In genomic region chr13:91741925-91742324, GRCh38 we compare ENCODE assay signal across 24 cellular contexts.
"Had no signal": no experiment of that assay in that cellular context is flagged by ENCODE, and none has a peak within 500 bp of the region (broad histone marks: within the 10 kb centered on the region; RNA-seq: fewer than 3 reads in every experiment).

No MANE protein-coding gene starts in this region.

- FAIRE-seq: endothelial cell of umbilical vein, keratinocyte had no signal

- H3K36me3 ChIP-seq: colonic mucosa, esophagus muscularis mucosa, prostate gland, right atrium auricular region, suprapubic skin, transverse colon had no signal

- H3K27ac ChIP-seq: colonic mucosa, esophagus muscularis mucosa, foreskin keratinocyte, prostate gland, right atrium auricular region, suprapubic skin, transverse colon had no signal

- H3K27me3 ChIP-seq: colonic mucosa, esophagus muscularis mucosa, foreskin keratinocyte, right atrium auricular region, suprapubic skin, transverse colon had no signal

- H3K4me2 ChIP-seq: smooth muscle cell had no signal

- ATAC-seq: foreskin keratinocyte; left lobe of liver; naive thymus-derived CD4-positive, alpha-beta T cell; sciatic nerve; stimulated activated naive CD8-positive, alpha-beta T cell treated with anti-CD3 and anti-CD28 coated beads, Interleukin-15, amount 100 ng/mL, for 72 hours had no signal

- H3K9me3 ChIP-seq: colonic mucosa, esophagus muscularis mucosa, prostate gland, suprapubic skin, transverse colon had no signal

- H3K4me1 ChIP-seq: colonic mucosa, esophagus muscularis mucosa, foreskin keratinocyte, prostate gland, right atrium auricular region, suprapubic skin, transverse colon had no signal

- DNase-seq: colonic mucosa; effector CD8-positive, alpha-beta T cell; foreskin keratinocyte; hypothalamus; midbrain; naive thymus-derived CD4-positive, alpha-beta T cell; nucleus accumbens; stimulated activated CD4-positive, alpha-beta T cell treated with anti-CD3 and anti-CD28 coated beads, Interleukin-12 subunit alpha, Interleukin-12 subunit beta, amount 100 ng/mL, for 4 hours; stimulated activated CD4-positive, alpha-beta T cell treated with anti-CD3 and anti-CD28 coated beads, Interleukin-1b, Interleukin-23, amount 100 ng/mL, for 48 hours; stimulated activated CD4-positive, alpha-beta T cell treated with anti-CD3 and anti-CD28 coated beads, Interleukin-4, amount 100 ng/mL, for 1 hour; stimulated activated CD8-positive, alpha-beta memory T cell treated with anti-CD3 and anti-CD28 coated beads, Interleukin-4, amount 100 ng/mL, for 48 hours; stimulated activated naive CD4-positive, alpha-beta T cell; stimulated activated naive CD8-positive, alpha-beta T cell treated with anti-CD3 and anti-CD28 coated beads, Interleukin-15, amount 100 ng/mL, for 72 hours; transverse colon had no signal

- H3K4me3 ChIP-seq: colonic mucosa, esophagus muscularis mucosa, lung, prostate gland, right atrium auricular region, smooth muscle cell, suprapubic skin, transverse colon had no signal
